In the genomic region with DNA sequence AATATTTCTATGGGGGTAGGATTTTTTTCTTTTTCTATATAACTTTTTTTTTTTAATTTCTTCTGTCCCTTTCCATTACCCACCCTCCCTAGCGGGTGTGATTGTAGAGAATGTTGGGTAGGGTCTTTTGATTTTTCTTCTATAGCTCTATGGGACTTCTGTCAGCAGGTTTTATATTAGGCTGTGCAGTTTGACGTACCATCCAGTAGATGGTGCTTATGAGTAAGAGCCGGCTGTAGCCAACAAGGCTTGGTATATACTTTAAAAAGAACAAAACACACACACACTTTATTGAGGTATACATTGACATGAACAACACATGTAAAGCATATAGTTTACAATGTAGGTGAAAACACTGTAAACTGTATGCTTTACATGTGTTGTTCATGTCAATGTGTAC, we compare ENCODE assay signal across 2 cellular contexts.
TF ChIP-seq lines count a peak whose summit lies in the region.

No MANE protein-coding gene starts in this region.

TF ChIP-seq in liver, 16 proteins besides CTCF, POLR2A, EP300 and RAD21 (continued from another document):
- TF ChIP-seq, protein P1, sequence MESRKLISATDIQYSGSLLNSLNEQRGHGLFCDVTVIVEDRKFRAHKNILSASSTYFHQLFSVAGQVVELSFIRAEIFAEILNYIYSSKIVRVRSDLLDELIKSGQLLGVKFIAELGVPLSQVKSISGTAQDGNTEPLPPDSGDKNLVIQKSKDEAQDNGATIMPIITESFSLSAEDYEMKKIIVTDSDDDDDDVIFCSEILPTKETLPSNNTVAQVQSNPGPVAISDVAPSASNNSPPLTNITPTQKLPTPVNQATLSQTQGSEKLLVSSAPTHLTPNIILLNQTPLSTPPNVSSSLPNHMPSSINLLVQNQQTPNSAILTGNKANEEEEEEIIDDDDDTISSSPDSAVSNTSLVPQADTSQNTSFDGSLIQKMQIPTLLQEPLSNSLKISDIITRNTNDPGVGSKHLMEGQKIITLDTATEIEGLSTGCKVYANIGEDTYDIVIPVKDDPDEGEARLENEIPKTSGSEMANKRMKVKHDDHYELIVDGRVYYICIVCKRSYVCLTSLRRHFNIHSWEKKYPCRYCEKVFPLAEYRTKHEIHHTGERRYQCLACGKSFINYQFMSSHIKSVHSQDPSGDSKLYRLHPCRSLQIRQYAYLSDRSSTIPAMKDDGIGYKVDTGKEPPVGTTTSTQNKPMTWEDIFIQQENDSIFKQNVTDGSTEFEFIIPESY (IDR thresholded peaks at IDR 0.05) = no peak
- TF ChIP-seq FOXA2 (IDR thresholded peaks at IDR 0.05) (no peak), EGR1 (IDR thresholded peaks at IDR 0.05; ENCODE audit: low read depth in 2 of 2) (no peak), RXRA (IDR thresholded peaks at IDR 0.05) (no peak), SP1 (IDR thresholded peaks at IDR 0.05) (no peak), GABPA (IDR thresholded peaks at IDR 0.05 in 1 of 2, conservative IDR thresholded peaks at IDR 0.05 in 1 of 2) (no peak), FOXA1 (IDR thresholded peaks at IDR 0.05) (no peak)

TF ChIP-seq in HepG2, 621 proteins besides CTCF, POLR2A, EP300 and RAD21 (continued from another document):
- TF ChIP-seq, protein P2, sequence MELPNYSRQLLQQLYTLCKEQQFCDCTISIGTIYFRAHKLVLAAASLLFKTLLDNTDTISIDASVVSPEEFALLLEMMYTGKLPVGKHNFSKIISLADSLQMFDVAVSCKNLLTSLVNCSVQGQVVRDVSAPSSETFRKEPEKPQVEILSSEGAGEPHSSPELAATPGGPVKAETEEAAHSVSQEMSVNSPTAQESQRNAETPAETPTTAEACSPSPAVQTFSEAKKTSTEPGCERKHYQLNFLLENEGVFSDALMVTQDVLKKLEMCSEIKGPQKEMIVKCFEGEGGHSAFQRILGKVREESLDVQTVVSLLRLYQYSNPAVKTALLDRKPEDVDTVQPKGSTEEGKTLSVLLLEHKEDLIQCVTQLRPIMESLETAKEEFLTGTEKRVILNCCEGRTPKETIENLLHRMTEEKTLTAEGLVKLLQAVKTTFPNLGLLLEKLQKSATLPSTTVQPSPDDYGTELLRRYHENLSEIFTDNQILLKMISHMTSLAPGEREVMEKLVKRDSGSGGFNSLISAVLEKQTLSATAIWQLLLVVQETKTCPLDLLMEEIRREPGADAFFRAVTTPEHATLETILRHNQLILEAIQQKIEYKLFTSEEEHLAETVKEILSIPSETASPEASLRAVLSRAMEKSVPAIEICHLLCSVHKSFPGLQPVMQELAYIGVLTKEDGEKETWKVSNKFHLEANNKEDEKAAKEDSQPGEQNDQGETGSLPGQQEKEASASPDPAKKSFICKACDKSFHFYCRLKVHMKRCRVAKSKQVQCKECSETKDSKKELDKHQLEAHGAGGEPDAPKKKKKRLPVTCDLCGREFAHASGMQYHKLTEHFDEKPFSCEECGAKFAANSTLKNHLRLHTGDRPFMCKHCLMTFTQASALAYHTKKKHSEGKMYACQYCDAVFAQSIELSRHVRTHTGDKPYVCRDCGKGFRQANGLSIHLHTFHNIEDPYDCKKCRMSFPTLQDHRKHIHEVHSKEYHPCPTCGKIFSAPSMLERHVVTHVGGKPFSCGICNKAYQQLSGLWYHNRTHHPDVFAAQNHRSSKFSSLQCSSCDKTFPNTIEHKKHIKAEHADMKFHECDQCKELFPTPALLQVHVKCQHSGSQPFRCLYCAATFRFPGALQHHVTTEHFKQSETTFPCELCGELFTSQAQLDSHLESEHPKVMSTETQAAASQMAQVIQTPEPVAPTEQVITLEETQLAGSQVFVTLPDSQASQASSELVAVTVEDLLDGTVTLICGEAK (IDR thresholded peaks at IDR 0.05) = no peak
- TF ChIP-seq, protein P2 (CRISPR knock-in tag; IDR thresholded peaks at IDR 0.05) = no peak
- TF ChIP-seq ZNF460 (CRISPR knock-in tag; IDR thresholded peaks at IDR 0.05; ENCODE audit: borderline replicate concordance) (no peak), STAT5B (CRISPR knock-in tag; IDR thresholded peaks at IDR 0.05) (no peak), ZNF260 (CRISPR knock-in tag; IDR thresholded peaks at IDR 0.05; ENCODE audit: borderline replicate concordance, low read depth) (no peak), EZH2 (conservative IDR thresholded peaks at IDR 0.05; ENCODE audit: low read depth, low read length) (no peak), MXI1 (IDR thresholded peaks at IDR 0.05; ENCODE audit: borderline replicate concordance, low read depth, low read length) (no peak), CREBL2 (CRISPR knock-in tag; IDR thresholded peaks at IDR 0.05; ENCODE audit: borderline replicate concordance) (no peak), KLF11 (CRISPR knock-in tag; IDR thresholded peaks at IDR 0.05) (no peak), GATA4 (IDR thresholded peaks at IDR 0.05; ENCODE audit: borderline replicate concordance, low read depth) (no peak), ZNF652 (CRISPR knock-in tag; IDR thresholded peaks at IDR 0.05; ENCODE audit: borderline replicate concordance, low read depth) (no peak), HOXD1 (CRISPR knock-in tag; IDR thresholded peaks at IDR 0.05) (no peak)
- TF ChIP-seq, protein P3, sequence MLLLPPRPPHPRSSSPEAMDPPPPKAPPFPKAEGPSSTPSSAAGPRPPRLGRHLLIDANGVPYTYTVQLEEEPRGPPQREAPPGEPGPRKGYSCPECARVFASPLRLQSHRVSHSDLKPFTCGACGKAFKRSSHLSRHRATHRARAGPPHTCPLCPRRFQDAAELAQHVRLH (CRISPR knock-in tag; IDR thresholded peaks at IDR 0.05; ENCODE audit: borderline replicate concordance, low read depth) = no peak
